1 cellular context compared by ENCODE assay signal in the genomic region with DNA sequence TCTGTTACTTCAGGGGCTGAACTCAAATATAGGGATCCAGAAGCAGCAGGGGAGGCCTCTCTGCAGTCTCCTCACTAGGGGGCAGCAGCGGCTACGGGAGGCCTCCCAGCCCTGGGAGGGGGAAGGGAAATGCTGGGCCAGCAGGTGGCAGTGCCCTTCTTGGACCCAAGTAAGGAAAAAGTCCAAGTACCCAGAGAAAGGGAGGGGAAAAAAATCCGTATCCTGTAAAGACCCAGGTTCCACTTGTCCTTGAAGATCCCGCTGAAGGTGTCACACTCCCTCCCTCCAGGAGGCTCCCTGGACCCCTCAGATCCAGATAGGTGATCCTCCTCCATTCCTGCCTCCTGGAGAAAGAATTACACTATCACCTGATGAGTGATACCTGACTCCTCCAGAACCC.
A peak's percentile ranks its signal among the peaks of the same experiment; 100 is the strongest.
TF ChIP-seq lines count a peak whose summit lies in the region.

No MANE protein-coding gene starts in this region.

TF ChIP-seq in HepG2, 621 proteins besides CTCF, POLR2A, EP300 and RAD21 (continued from another document and continues in another):
- TF ChIP-seq, protein P1, sequence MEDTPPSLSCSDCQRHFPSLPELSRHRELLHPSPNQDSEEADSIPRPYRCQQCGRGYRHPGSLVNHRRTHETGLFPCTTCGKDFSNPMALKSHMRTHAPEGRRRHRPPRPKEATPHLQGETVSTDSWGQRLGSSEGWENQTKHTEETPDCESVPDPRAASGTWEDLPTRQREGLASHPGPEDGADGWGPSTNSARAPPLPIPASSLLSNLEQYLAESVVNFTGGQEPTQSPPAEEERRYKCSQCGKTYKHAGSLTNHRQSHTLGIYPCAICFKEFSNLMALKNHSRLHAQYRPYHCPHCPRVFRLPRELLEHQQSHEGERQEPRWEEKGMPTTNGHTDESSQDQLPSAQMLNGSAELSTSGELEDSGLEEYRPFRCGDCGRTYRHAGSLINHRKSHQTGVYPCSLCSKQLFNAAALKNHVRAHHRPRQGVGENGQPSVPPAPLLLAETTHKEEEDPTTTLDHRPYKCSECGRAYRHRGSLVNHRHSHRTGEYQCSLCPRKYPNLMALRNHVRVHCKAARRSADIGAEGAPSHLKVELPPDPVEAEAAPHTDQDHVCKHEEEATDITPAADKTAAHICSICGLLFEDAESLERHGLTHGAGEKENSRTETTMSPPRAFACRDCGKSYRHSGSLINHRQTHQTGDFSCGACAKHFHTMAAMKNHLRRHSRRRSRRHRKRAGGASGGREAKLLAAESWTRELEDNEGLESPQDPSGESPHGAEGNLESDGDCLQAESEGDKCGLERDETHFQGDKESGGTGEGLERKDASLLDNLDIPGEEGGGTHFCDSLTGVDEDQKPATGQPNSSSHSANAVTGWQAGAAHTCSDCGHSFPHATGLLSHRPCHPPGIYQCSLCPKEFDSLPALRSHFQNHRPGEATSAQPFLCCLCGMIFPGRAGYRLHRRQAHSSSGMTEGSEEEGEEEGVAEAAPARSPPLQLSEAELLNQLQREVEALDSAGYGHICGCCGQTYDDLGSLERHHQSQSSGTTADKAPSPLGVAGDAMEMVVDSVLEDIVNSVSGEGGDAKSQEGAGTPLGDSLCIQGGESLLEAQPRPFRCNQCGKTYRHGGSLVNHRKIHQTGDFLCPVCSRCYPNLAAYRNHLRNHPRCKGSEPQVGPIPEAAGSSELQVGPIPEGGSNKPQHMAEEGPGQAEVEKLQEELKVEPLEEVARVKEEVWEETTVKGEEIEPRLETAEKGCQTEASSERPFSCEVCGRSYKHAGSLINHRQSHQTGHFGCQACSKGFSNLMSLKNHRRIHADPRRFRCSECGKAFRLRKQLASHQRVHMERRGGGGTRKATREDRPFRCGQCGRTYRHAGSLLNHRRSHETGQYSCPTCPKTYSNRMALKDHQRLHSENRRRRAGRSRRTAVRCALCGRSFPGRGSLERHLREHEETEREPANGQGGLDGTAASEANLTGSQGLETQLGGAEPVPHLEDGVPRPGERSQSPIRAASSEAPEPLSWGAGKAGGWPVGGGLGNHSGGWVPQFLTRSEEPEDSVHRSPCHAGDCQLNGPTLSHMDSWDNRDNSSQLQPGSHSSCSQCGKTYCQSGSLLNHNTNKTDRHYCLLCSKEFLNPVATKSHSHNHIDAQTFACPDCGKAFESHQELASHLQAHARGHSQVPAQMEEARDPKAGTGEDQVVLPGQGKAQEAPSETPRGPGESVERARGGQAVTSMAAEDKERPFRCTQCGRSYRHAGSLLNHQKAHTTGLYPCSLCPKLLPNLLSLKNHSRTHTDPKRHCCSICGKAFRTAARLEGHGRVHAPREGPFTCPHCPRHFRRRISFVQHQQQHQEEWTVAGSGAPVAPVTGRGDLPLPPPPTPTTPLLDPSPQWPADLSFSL (CRISPR knock-in tag; IDR thresholded peaks at IDR 0.05) = no peak
- TF ChIP-seq ZNF629 (CRISPR knock-in tag; conservative IDR thresholded peaks at IDR 0.05) = no peak
- no peak for TF ChIP-seq PAF1 (CRISPR knock-in tag; IDR thresholded peaks at IDR 0.05)
- no peak for TF ChIP-seq RFX5 (IDR thresholded peaks at IDR 0.05; ENCODE audit: low read depth, low read length)
- TF ChIP-seq, protein P2, sequence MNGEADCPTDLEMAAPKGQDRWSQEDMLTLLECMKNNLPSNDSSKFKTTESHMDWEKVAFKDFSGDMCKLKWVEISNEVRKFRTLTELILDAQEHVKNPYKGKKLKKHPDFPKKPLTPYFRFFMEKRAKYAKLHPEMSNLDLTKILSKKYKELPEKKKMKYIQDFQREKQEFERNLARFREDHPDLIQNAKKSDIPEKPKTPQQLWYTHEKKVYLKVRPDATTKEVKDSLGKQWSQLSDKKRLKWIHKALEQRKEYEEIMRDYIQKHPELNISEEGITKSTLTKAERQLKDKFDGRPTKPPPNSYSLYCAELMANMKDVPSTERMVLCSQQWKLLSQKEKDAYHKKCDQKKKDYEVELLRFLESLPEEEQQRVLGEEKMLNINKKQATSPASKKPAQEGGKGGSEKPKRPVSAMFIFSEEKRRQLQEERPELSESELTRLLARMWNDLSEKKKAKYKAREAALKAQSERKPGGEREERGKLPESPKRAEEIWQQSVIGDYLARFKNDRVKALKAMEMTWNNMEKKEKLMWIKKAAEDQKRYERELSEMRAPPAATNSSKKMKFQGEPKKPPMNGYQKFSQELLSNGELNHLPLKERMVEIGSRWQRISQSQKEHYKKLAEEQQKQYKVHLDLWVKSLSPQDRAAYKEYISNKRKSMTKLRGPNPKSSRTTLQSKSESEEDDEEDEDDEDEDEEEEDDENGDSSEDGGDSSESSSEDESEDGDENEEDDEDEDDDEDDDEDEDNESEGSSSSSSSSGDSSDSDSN (CRISPR knock-in tag; IDR thresholded peaks at IDR 0.05) = no peak
- TF ChIP-seq, protein P3, sequence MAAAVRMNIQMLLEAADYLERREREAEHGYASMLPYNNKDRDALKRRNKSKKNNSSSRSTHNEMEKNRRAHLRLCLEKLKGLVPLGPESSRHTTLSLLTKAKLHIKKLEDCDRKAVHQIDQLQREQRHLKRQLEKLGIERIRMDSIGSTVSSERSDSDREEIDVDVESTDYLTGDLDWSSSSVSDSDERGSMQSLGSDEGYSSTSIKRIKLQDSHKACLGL (CRISPR knock-in tag; IDR thresholded peaks at IDR 0.05) = no peak
- TF ChIP-seq, protein P4, sequence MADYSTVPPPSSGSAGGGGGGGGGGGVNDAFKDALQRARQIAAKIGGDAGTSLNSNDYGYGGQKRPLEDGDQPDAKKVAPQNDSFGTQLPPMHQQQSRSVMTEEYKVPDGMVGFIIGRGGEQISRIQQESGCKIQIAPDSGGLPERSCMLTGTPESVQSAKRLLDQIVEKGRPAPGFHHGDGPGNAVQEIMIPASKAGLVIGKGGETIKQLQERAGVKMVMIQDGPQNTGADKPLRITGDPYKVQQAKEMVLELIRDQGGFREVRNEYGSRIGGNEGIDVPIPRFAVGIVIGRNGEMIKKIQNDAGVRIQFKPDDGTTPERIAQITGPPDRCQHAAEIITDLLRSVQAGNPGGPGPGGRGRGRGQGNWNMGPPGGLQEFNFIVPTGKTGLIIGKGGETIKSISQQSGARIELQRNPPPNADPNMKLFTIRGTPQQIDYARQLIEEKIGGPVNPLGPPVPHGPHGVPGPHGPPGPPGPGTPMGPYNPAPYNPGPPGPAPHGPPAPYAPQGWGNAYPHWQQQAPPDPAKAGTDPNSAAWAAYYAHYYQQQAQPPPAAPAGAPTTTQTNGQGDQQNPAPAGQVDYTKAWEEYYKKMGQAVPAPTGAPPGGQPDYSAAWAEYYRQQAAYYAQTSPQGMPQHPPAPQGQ (CRISPR knock-in tag; IDR thresholded peaks at IDR 0.05; ENCODE audit: borderline replicate concordance) = no peak
- TF ChIP-seq PPARG (CRISPR knock-in tag; conservative IDR thresholded peaks at IDR 0.05) = no peak
- no peak for TF ChIP-seq ZNF556 (CRISPR knock-in tag; IDR thresholded peaks at IDR 0.05; ENCODE audit: borderline replicate concordance)
- TF ChIP-seq, protein P5, sequence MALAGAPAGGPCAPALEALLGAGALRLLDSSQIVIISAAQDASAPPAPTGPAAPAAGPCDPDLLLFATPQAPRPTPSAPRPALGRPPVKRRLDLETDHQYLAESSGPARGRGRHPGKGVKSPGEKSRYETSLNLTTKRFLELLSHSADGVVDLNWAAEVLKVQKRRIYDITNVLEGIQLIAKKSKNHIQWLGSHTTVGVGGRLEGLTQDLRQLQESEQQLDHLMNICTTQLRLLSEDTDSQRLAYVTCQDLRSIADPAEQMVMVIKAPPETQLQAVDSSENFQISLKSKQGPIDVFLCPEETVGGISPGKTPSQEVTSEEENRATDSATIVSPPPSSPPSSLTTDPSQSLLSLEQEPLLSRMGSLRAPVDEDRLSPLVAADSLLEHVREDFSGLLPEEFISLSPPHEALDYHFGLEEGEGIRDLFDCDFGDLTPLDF (CRISPR knock-in tag; IDR thresholded peaks at IDR 0.05) = no peak
- no peak for TF ChIP-seq SETDB1 (CRISPR knock-in tag; IDR thresholded peaks at IDR 0.05; ENCODE audit: borderline replicate concordance)
- TF ChIP-seq, protein P6, sequence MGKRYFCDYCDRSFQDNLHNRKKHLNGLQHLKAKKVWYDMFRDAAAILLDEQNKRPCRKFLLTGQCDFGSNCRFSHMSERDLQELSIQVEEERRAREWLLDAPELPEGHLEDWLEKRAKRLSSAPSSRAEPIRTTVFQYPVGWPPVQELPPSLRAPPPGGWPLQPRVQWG (CRISPR knock-in tag; IDR thresholded peaks at IDR 0.05; ENCODE audit: borderline replicate concordance, low read depth) = no peak
- no peak for TF ChIP-seq NPAS2 (CRISPR knock-in tag; IDR thresholded peaks at IDR 0.05; ENCODE audit: borderline replicate concordance)
- TF ChIP-seq YY1 (IDR thresholded peaks at IDR 0.05; ENCODE audit: insufficient read depth, insufficient replicate concordance, low read depth, low read length) = no peak
- no peak for TF ChIP-seq ZNF768 (CRISPR knock-in tag; IDR thresholded peaks at IDR 0.05)
- TF ChIP-seq, protein P7, sequence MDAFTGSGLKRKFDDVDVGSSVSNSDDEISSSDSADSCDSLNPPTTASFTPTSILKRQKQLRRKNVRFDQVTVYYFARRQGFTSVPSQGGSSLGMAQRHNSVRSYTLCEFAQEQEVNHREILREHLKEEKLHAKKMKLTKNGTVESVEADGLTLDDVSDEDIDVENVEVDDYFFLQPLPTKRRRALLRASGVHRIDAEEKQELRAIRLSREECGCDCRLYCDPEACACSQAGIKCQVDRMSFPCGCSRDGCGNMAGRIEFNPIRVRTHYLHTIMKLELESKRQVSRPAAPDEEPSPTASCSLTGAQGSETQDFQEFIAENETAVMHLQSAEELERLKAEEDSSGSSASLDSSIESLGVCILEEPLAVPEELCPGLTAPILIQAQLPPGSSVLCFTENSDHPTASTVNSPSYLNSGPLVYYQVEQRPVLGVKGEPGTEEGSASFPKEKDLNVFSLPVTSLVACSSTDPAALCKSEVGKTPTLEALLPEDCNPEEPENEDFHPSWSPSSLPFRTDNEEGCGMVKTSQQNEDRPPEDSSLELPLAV (CRISPR knock-in tag; conservative IDR thresholded peaks at IDR 0.05; ENCODE audit: low read depth) = no peak
- TF ChIP-seq, protein P8, sequence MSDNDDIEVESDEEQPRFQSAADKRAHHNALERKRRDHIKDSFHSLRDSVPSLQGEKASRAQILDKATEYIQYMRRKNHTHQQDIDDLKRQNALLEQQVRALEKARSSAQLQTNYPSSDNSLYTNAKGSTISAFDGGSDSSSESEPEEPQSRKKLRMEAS (IDR thresholded peaks at IDR 0.05) = peak; percentile 13; the same call in 1 of the 2 replicates
- TF ChIP-seq ZNF674 (CRISPR knock-in tag; IDR thresholded peaks at IDR 0.05; ENCODE audit: low read depth) = no peak
- TF ChIP-seq, protein P9, sequence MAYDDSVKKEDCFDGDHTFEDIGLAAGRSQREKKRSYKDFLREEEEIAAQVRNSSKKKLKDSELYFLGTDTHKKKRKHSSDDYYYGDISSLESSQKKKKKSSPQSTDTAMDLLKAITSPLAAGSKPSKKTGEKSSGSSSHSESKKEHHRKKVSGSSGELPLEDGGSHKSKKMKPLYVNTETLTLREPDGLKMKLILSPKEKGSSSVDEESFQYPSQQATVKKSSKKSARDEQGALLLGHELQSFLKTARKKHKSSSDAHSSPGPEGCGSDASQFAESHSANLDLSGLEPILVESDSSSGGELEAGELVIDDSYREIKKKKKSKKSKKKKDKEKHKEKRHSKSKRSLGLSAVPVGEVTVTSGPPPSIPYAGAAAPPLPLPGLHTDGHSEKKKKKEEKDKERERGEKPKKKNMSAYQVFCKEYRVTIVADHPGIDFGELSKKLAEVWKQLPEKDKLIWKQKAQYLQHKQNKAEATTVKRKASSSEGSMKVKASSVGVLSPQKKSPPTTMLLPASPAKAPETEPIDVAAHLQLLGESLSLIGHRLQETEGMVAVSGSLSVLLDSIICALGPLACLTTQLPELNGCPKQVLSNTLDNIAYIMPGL (CRISPR knock-in tag; IDR thresholded peaks at IDR 0.05; ENCODE audit: borderline replicate concordance in 1 of 2, low read depth in 1 of 2) = peak; percentile 49 to 82; a peak in 2 of 4 replicates
- peak; percentile 33; the same call in 1 of the 2 replicates for TF ChIP-seq GATAD2A (CRISPR knock-in tag; IDR thresholded peaks at IDR 0.05)
- TF ChIP-seq CBX5 (CRISPR knock-in tag; IDR thresholded peaks at IDR 0.05; ENCODE audit: borderline replicate concordance) = 0 out of 2 replicates have a peak, but pooled peaks have one; percentile 48
- no peak for TF ChIP-seq YEATS2 (CRISPR knock-in tag; IDR thresholded peaks at IDR 0.05; ENCODE audit: borderline replicate concordance)
- no peak for TF ChIP-seq CENPX (CRISPR knock-in tag; IDR thresholded peaks at IDR 0.05)
- TF ChIP-seq ATAD3A (CRISPR knock-in tag; IDR thresholded peaks at IDR 0.05) = no peak
- no peak for TF ChIP-seq ZNF329 (CRISPR knock-in tag; IDR thresholded peaks at IDR 0.05; ENCODE audit: low read depth)
- TF ChIP-seq, protein P10, sequence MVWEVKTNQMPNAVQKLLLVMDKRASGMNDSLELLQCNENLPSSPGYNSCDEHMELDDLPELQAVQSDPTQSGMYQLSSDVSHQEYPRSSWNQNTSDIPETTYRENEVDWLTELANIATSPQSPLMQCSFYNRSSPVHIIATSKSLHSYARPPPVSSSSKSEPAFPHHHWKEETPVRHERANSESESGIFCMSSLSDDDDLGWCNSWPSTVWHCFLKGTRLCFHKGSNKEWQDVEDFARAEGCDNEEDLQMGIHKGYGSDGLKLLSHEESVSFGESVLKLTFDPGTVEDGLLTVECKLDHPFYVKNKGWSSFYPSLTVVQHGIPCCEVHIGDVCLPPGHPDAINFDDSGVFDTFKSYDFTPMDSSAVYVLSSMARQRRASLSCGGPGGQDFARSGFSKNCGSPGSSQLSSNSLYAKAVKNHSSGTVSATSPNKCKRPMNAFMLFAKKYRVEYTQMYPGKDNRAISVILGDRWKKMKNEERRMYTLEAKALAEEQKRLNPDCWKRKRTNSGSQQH (CRISPR knock-in tag; IDR thresholded peaks at IDR 0.05; ENCODE audit: low read depth) = no peak
- TF ChIP-seq, protein P11, sequence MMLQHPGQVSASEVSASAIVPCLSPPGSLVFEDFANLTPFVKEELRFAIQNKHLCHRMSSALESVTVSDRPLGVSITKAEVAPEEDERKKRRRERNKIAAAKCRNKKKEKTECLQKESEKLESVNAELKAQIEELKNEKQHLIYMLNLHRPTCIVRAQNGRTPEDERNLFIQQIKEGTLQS (CRISPR knock-in tag; IDR thresholded peaks at IDR 0.05) = 0 out of 2 replicates have a peak, but pooled peaks have one; percentile 21
- TF ChIP-seq, protein P12, sequence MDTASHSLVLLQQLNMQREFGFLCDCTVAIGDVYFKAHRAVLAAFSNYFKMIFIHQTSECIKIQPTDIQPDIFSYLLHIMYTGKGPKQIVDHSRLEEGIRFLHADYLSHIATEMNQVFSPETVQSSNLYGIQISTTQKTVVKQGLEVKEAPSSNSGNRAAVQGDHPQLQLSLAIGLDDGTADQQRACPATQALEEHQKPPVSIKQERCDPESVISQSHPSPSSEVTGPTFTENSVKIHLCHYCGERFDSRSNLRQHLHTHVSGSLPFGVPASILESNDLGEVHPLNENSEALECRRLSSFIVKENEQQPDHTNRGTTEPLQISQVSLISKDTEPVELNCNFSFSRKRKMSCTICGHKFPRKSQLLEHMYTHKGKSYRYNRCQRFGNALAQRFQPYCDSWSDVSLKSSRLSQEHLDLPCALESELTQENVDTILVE (CRISPR knock-in tag; IDR thresholded peaks at IDR 0.05) = 0 out of 2 replicates have a peak, but pooled peaks have one; percentile 28
- no peak for TF ChIP-seq TEAD2 (CRISPR knock-in tag; IDR thresholded peaks at IDR 0.05)
- TF ChIP-seq, protein P13, sequence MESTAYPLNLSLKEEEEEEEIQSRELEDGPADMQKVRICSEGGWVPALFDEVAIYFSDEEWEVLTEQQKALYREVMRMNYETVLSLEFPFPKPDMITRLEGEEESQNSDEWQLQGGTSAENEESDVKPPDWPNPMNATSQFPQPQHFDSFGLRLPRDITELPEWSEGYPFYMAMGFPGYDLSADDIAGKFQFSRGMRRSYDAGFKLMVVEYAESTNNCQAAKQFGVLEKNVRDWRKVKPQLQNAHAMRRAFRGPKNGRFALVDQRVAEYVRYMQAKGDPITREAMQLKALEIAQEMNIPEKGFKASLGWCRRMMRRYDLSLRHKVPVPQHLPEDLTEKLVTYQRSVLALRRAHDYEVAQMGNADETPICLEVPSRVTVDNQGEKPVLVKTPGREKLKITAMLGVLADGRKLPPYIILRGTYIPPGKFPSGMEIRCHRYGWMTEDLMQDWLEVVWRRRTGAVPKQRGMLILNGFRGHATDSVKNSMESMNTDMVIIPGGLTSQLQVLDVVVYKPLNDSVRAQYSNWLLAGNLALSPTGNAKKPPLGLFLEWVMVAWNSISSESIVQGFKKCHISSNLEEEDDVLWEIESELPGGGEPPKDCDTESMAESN (CRISPR knock-in tag; conservative IDR thresholded peaks at IDR 0.05) = no peak
